In genomic region chr3:47355010-47355409, GRCh38 we compare ENCODE assay signal across 3 cellular contexts.
TF ChIP-seq lines count a peak whose summit lies in the region.

No MANE protein-coding gene starts in this region.

TF ChIP-seq in HepG2, 621 proteins besides CTCF, POLR2A, EP300 and RAD21:
- TF ChIP-seq USF2 (IDR thresholded peaks at IDR 0.05; ENCODE audit: low read depth, low read length) (0 out of 2 replicates have a peak, but pooled peaks have one; percentile 16), USF2 (CRISPR knock-in tag; IDR thresholded peaks at IDR 0.05; ENCODE audit: borderline replicate concordance) (no peak), HNRNPK (IDR thresholded peaks at IDR 0.05; ENCODE audit: low read depth, low read length, poor library complexity, severe bottlenecking) (no peak), RAD51 (IDR thresholded peaks at IDR 0.05; ENCODE audit: borderline replicate concordance) (peak; percentile 71; the same call in 1 of the 2 replicates)
TF ChIP-seq in HepG2: peak in this region for 2.

TF ChIP-seq in WTC11, 78 proteins besides CTCF, POLR2A, EP300 and RAD21:
- TF ChIP-seq USF2 (CRISPR knock-in tag; IDR thresholded peaks at IDR 0.05) (no peak), TCF7 (CRISPR knock-in tag; IDR thresholded peaks at IDR 0.05; ENCODE audit: low read depth) (no peak), ATF2 (CRISPR knock-in tag; IDR thresholded peaks at IDR 0.05; ENCODE audit: borderline replicate concordance, low read depth) (no peak), ZNF121 (CRISPR knock-in tag; IDR thresholded peaks at IDR 0.05) (no peak), PRRX2 (CRISPR knock-in tag; IDR thresholded peaks at IDR 0.05) (no peak), NFATC4 (CRISPR knock-in tag; IDR thresholded peaks at IDR 0.05) (no peak), TP53 (CRISPR knock-in tag; IDR thresholded peaks at IDR 0.05) (no peak), GTF2I (CRISPR knock-in tag; conservative IDR thresholded peaks at IDR 0.05) (no peak), CREM (CRISPR knock-in tag; IDR thresholded peaks at IDR 0.05) (no peak), JAZF1 (CRISPR knock-in tag; IDR thresholded peaks at IDR 0.05) (no peak), RORB (CRISPR knock-in tag; IDR thresholded peaks at IDR 0.05) (no peak), STAT6 (CRISPR knock-in tag; conservative IDR thresholded peaks at IDR 0.05; ENCODE audit: low read depth) (no peak), ZNF416 (CRISPR knock-in tag; IDR thresholded peaks at IDR 0.05) (no peak), NR1H2 (CRISPR knock-in tag; IDR thresholded peaks at IDR 0.05) (no peak), OVOL2 (CRISPR knock-in tag; IDR thresholded peaks at IDR 0.05; ENCODE audit: borderline replicate concordance) (no peak), ZNF396 (CRISPR knock-in tag; IDR thresholded peaks at IDR 0.05; ENCODE audit: borderline replicate concordance) (no peak), ZNF138 (CRISPR knock-in tag; conservative IDR thresholded peaks at IDR 0.05) (no peak), ERG (CRISPR knock-in tag; IDR thresholded peaks at IDR 0.05) (no peak), ZNF512 (CRISPR knock-in tag; IDR thresholded peaks at IDR 0.05; ENCODE audit: borderline replicate concordance) (no peak), HMGXB4 (CRISPR knock-in tag; IDR thresholded peaks at IDR 0.05) (no peak)

TF ChIP-seq in K562, 482 proteins besides CTCF, POLR2A, EP300 and RAD21:
- TF ChIP-seq USF1 (CRISPR knock-in tag; IDR thresholded peaks at IDR 0.05) = peak; percentile 34; the same call in 1 of the 2 replicates
- no peak for TF ChIP-seq ZNF41 (CRISPR knock-in tag; conservative IDR thresholded peaks at IDR 0.05)
- no peak for TF ChIP-seq HINFP (tag; conservative IDR thresholded peaks at IDR 0.05; ENCODE audit: low read depth)
- no peak for TF ChIP-seq CCNT2 (IDR thresholded peaks at IDR 0.05; ENCODE audit: borderline replicate concordance, extremely low read depth, insufficient read length, low read depth, low read length)
- no peak for TF ChIP-seq HES1 (IDR thresholded peaks at IDR 0.05; ENCODE audit: low read depth)
- TF ChIP-seq SNIP1 (IDR thresholded peaks at IDR 0.05; ENCODE audit: low read depth) = no peak
- TF ChIP-seq ZNF23 (CRISPR knock-in tag; IDR thresholded peaks at IDR 0.05) = no peak
- TF ChIP-seq FUS (optimal IDR thresholded peaks at IDR 0.05; ENCODE audit: low read depth, low read length) = no peak
- no peak for TF ChIP-seq HDAC1 (IDR thresholded peaks at IDR 0.05)
- no peak for TF ChIP-seq ZNF655 (CRISPR knock-in tag; IDR thresholded peaks at IDR 0.05)
- TF ChIP-seq HDGF (IDR thresholded peaks at IDR 0.05) = no peak
- peak; percentile 72 for TF ChIP-seq RAD51 (IDR thresholded peaks at IDR 0.05; ENCODE audit: borderline replicate concordance, low read depth)
- no peak for TF ChIP-seq THRAP3 (IDR thresholded peaks at IDR 0.05; ENCODE audit: borderline replicate concordance)
- TF ChIP-seq RFX5 (IDR thresholded peaks at IDR 0.05; ENCODE audit: low read depth, low read length) = no peak
- no peak for TF ChIP-seq ZNF212 (CRISPR knock-in tag; IDR thresholded peaks at IDR 0.05)
- TF ChIP-seq BRD9 (IDR thresholded peaks at IDR 0.05; ENCODE audit: low read depth, partially characterized antibody) = no peak
- TF ChIP-seq TBP (optimal IDR thresholded peaks at IDR 0.05; ENCODE audit: low read depth, low read length) = no peak
- TF ChIP-seq CHCHD3 (CRISPR knock-in tag; IDR thresholded peaks at IDR 0.05) = no peak
- no peak for TF ChIP-seq PCBP2 (IDR thresholded peaks at IDR 0.05; ENCODE audit: low read depth, low read length, poor library complexity, severe bottlenecking)
- 0 out of 2 replicates have a peak, but pooled peaks have one; percentile 17 for TF ChIP-seq CBFA2T2 (conservative IDR thresholded peaks at IDR 0.05)
- peak; percentile 90 for TF ChIP-seq TFE3 (CRISPR knock-in tag; IDR thresholded peaks at IDR 0.05)
- no peak for TF ChIP-seq GABPA (tag; conservative IDR thresholded peaks at IDR 0.05; ENCODE audit: low read depth)
- no peak for TF ChIP-seq ZNF75A (CRISPR knock-in tag; IDR thresholded peaks at IDR 0.05)
- TF ChIP-seq MEIS2 (IDR thresholded peaks at IDR 0.05; ENCODE audit: partially characterized antibody) = no peak
- TF ChIP-seq PHF21A (IDR thresholded peaks at IDR 0.05; ENCODE audit: borderline replicate concordance, low read depth) = no peak
- no peak for TF ChIP-seq ZBTB7A (IDR thresholded peaks at IDR 0.05; ENCODE audit: borderline replicate concordance, control insufficient read depth, low read depth, low read length)
- no peak for TF ChIP-seq GTF2F1 (IDR thresholded peaks at IDR 0.05; ENCODE audit: low read depth, low read length)
- TF ChIP-seq RNF2 (IDR thresholded peaks at IDR 0.05) = no peak
- TF ChIP-seq POLR2G (IDR thresholded peaks at IDR 0.05; ENCODE audit: low read depth, low read length) = no peak
